ENCODE assay signal across 8 cellular contexts in the genomic region with DNA sequence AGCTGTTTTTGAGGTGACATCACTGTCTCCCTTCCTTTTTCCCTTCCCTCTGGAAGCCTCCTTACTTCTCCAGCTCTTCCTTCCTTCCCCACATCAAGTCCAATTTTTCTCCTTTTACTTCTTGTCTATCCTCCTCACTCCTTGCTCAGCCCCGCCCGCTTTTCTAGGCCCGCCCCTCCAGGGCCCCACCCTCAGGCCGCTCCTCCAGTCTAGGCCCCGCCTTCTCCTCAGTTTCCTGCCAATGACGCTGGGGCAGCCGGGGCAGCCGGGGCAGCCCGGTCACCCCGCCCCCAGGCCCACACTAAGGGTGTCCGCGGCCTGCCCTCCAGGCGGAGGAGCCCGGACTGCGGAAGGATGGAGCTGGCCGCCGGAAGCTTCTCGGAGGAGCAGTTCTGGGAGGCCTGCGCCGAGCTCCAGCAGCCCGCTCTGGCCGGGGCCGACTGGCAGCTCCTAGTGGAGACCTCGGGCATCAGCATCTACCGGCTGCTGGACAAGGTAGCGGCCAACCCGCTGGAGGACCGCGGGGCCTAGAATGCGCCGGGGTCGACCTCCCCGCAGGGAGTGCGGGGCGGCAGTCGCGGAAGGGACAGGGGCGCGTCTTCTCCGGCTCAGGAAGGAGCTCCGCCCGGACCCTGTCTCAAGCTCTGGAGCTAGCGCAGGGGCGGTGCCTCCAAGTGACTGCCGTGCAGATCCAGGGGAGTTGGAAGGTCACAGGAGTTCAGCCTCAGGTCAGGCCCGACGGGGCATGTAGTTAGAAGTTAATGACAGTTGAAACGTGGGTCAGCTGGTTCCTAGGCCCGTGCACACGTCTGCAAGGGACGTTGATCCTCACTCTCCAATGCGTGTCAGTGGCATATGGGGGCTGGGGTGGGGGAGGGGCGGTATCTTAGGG. TPM values are rescaled to one million over a fixed set of nuclear protein-coding genes. Genes with fewer than 3 reads are reported as not detected.
DNase-seq lines count a peak whose midpoint lies in the region; ATAC-seq and TF ChIP-seq lines count a peak whose summit lies in the region.

A gene (plus strand): TSS at position 302 of the 892 bp plus-strand sequence. CDS start 53 bp downstream, at position 355.

- peaks cover 15% of the 10 kb centered on the region; the same call in 1 of the 2 replicates for H3F3A ChIP-seq in PC-9 (ENCODE audit: insufficient read depth, low read depth)

- H3K27ac ChIP-seq in PC-9 (peak within 1 kb of the TSS; percentile 44), esophagus squamous epithelium (peak within 1 kb of the TSS; percentile 80 to 92 (median 87))

- peak; percentile 99 for ATAC-seq in GM19467 (IDR thresholded peaks at IDR 0.05; ENCODE audit: unreplicated experiment)
- peak; percentile 99 to 100 for ATAC-seq in activated T-cell treated with anti-CD3 and anti-CD28 coated beads, Interleukin-2, amount 50 U/mL, for 72 hours (replicated peaks in 1 of 2)

- peak within 1 kb of the TSS; percentile 74 for H3K4me3 ChIP-seq in PC-9
- peak within 1 kb of the TSS; percentile 65 to 85 (median 72) for H3K4me3 ChIP-seq in esophagus squamous epithelium

- H3K9me2 ChIP-seq in PC-9 (ENCODE audit: insufficient read depth): no peaks in the 10 kb centered on the region

- peak within 1 kb of the TSS; percentile 89 for H3K4me2 ChIP-seq in PC-9

- H3K9me3 Mint-ChIP-seq in activated T-cell treated with anti-CD3 and anti-CD28 coated beads, Interleukin-2, amount 50 U/mL, for 72 hours: no peaks in the 10 kb centered on the region

- intact Hi-C loops in PC-9 (cut with micrococcal nuclease; ENCODE audit: unreplicated experiment) (no loop called here), esophagus squamous epithelium (cut with DNase I) (no loop called here)

- peak; percentile 55 for TF ChIP-seq CTCF in PC-9 (conservative IDR thresholded peaks at IDR 0.05)
- TF ChIP-seq CTCF in esophagus squamous epithelium (IDR thresholded peaks at IDR 0.05): peak in 5 of 6 experiments; percentile 37 to 58 (median 42)

- H3K4me1 ChIP-seq in PC-9 (replicated peaks; ENCODE audit: insufficient read depth) (peaks cover 20% of the 10 kb centered on the region), esophagus squamous epithelium (peaks cover 0 to 19% (median 12%) of the 10 kb centered on the region in 3 donors)

- BruUV-seq in PC-9 (replicated peaks; lab: Mats Ljungman, UMichigan): no TSS peak

- H3K36me3 ChIP-seq in PC-9 (ENCODE audit: low read depth) (no peaks in the 10 kb centered on the region), esophagus squamous epithelium (peaks cover 0 to 12% (median 0%) of the 10 kb centered on the region in 3 donors)

- POLR2A ChIA-PET in PC-9 (lab: Charles Lee; ENCODE audit: unreplicated experiment): interaction anchor here (0.6 to 0.7 kb wide), 3 partner anchors 139 to 1036 kb away, joined by 4 to 11 read pairs (median 6); no protein-coding TSS in a partner anchor

- WGBS in esophagus squamous epithelium, 2 donors: 0 to 1% methylated on average over 10 to 13 of the region's 53 CpGs

- peak within 1 kb of the TSS; percentile 52 for H3K27ac Mint-ChIP-seq in activated T-cell treated with anti-CD3 and anti-CD28 coated beads, Interleukin-2, amount 50 U/mL, for 72 hours

- H3K79me2 ChIP-seq in PC-9 (ENCODE audit: low read depth): peaks cover 16% of the 10 kb centered on the region

- peak within 1 kb of the TSS; percentile 94 for H2AFZ ChIP-seq in PC-9

- peak within 1 kb of the TSS; percentile 58 to 87 for H3K4me3 Mint-ChIP-seq in activated T-cell treated with anti-CD3 and anti-CD28 coated beads, Interleukin-2, amount 50 U/mL, for 72 hours

- CTCF ChIA-PET in PC-9 (lab: Charles Lee): interaction anchor here (0.7 to 0.9 kb wide), 2 partner anchors 19 to 28 kb away, joined by 3 to 4 read pairs; a partner anchor contains a TSS

- peak in 3 of 4 donors; percentile 43 to 81 (median 78) for TF ChIP-seq POLR2A in esophagus squamous epithelium (IDR thresholded peaks at IDR 0.05)

- no peaks in the 10 kb centered on the region for H4K20me1 ChIP-seq in PC-9 (ENCODE audit: insufficient read depth)

- peak; percentile 93 for DNase-seq in COLO829 (ENCODE audit: low spot score)
- DNase-seq in HPDE6-E6E7 (ENCODE audit: extremely low spot score): peak; percentile 86
- DNase-seq in PC-9: peak; percentile 86 to 96
- peak; percentile 93 to 94 for DNase-seq in activated T-cell treated with anti-CD3 and anti-CD28 coated beads, Interleukin-2, amount 50 U/mL, for 72 hours
- peak; percentile 65 for DNase-seq in esophagus squamous epithelium (lab: John Stamatoyannopoulos, UW)
- DNase-seq in myocyte (ENCODE audit: low read depth): peak; percentile 97
- DNase-seq in stimulated activated CD8-positive, alpha-beta memory T cell treated with anti-CD3 and anti-CD28 coated beads, Interleukin-7, amount 100 ng/mL, for 48 hours (ENCODE audit: extremely low read depth in 1 of 2, low read depth in 1 of 2): peak; percentile 76 to 86

- H3K4me1 Mint-ChIP-seq in activated T-cell treated with anti-CD3 and anti-CD28 coated beads, Interleukin-2, amount 50 U/mL, for 72 hours (ENCODE audit: low read depth): peaks cover 17% of the 10 kb centered on the region

- no peaks in the 10 kb centered on the region for H3K36me3 Mint-ChIP-seq in activated T-cell treated with anti-CD3 and anti-CD28 coated beads, Interleukin-2, amount 50 U/mL, for 72 hours (ENCODE audit: insufficient read depth in 2 of 2)

- H3K9me3 ChIP-seq in PC-9 (ENCODE audit: insufficient read depth, low read depth): no peaks in the 10 kb centered on the region
- no peaks in the 10 kb centered on the region for H3K9me3 ChIP-seq in esophagus squamous epithelium

- H3K27me3 Mint-ChIP-seq in activated T-cell treated with anti-CD3 and anti-CD28 coated beads, Interleukin-2, amount 50 U/mL, for 72 hours (ENCODE audit: low read depth): peaks cover 25% of the 10 kb centered on the region

- H3K27me3 ChIP-seq in PC-9 (ENCODE audit: insufficient read depth, low read depth): no peaks in the 10 kb centered on the region
- H3K27me3 ChIP-seq in esophagus squamous epithelium: no peaks in the 10 kb centered on the region

RNA-seq across cellular contexts. Expression of the gene that starts here (rescaled TPM):
- total RNA-seq in PC-9 (2021): 16.0 and 17.3 TPM in 2 replicates
- 10 to 100 TPM in 1 of 2 donors, 1 to 10 TPM in 1; 9.2 to 11.1 TPM for total RNA-seq in activated T-cell treated with anti-CD3 and anti-CD28 coated beads, Interleukin-2, amount 50 U/mL, for 72 hours
- total RNA-seq in esophagus squamous epithelium: 10 to 100 TPM in 2 of 4 donors, 1 to 10 TPM in 2; 6.9 to 13.6 (median 9.7) TPM
- 9.1 and 11.6 TPM in 2 replicates for total RNA-seq in myocyte
- 8.0 TPM for polyA plus RNA-seq in myocyte (2012)

Comparison
In these comparisons a context has a peak if more than half of its experiments do, and no peak if none do; other contexts are left out.
1. Peak in every context shown above with its lines: DNase-seq, ATAC-seq, H3K4me3 ChIP-seq and H3K27ac ChIP-seq.